21 cellular contexts compared by ENCODE assay signal in the genomic region with DNA sequence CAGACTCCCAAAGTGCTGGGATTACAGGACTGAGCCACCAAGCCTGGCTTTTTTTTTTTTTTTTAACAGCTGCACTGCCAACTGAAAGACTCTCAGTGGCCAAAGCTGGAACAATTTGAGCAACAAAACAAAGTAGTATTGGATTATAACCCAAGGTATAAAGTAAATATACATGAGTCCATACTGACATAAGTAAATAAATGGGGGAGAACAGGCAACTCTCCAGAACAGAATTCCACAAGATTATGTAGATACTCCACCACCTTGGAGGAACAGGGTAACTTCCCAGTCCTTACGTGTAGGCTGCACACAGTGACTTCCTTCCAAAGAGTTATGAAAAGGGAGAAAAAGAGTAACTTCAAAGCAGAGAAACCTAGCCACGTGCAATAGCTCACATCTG. TPM values are rescaled to one million over a fixed set of nuclear protein-coding genes. Genes with fewer than 3 reads are reported as not detected.
DNase-seq lines count a peak whose midpoint lies in the region; ATAC-seq and TF ChIP-seq lines count a peak whose summit lies in the region.
"Had no signal": no experiment of that assay in that cellular context is flagged by ENCODE, and none has a peak within 500 bp of the region (broad histone marks: within the 10 kb centered on the region; RNA-seq: fewer than 3 reads in every experiment).

No MANE protein-coding gene starts in this region.

- H4K5ac ChIP-seq in IMR-90 (ENCODE audit: low read depth, low read length), result no peak overlapping the region

- H2BK15ac ChIP-seq in IMR-90 (ENCODE audit: low read depth, low read length), result no peak overlapping the region

- POLR2A ChIA-PET in IMR-90 (lab: Charles Lee; ENCODE audit: unreplicated experiment), result no interaction called here

- H3K36me3 Mint-ChIP-seq in endodermal cell (ENCODE audit: low read depth), result peaks cover 12% of the 10 kb centered on the region
- no peaks in the 10 kb centered on the region for H3K36me3 Mint-ChIP-seq in glutamatergic neuron (ENCODE audit: unreplicated experiment)

- H3K9me1 ChIP-seq in IMR-90 (ENCODE audit: insufficient read depth, low read length), result peaks cover 2% of the 10 kb centered on the region; the same call in 1 of the 2 replicates

- no peak overlapping the region for H2BK120ac ChIP-seq in IMR-90 (ENCODE audit: low read depth, low read length)

- no peak overlapping the region for H3K4me3 ChIP-seq in IMR-90 (ENCODE audit: insufficient read depth, low read depth, low read length)
- no peak overlapping the region for H3K4me3 ChIP-seq in endodermal cell (ENCODE audit: low read length)
- H3K4me3 ChIP-seq in liver (ENCODE audit: low read depth in 1 of 3, low read length in 3 of 3), result no peak overlapping the region
- no peak overlapping the region for H3K4me3 ChIP-seq in smooth muscle cell
- no peak overlapping the region for H3K4me3 ChIP-seq in esophagus squamous epithelium
- H3K4me3 ChIP-seq in right cardiac atrium (ENCODE audit: low read length), result no peak overlapping the region
- H3K4me3 ChIP-seq: A549, GM12878, K562 had no signal

- TF ChIP-seq CTCF in IMR-90 (conservative IDR thresholded peaks at IDR 0.05; ENCODE audit: low read depth, low read length) (no peak), endodermal cell (conservative IDR thresholded peaks at IDR 0.05) (no peak), liver (IDR thresholded peaks at IDR 0.05; ENCODE audit: low read depth, low read length, missing input control) (no peak), smooth muscle cell (IDR thresholded peaks at IDR 0.05; ENCODE audit: borderline replicate concordance, insufficient read depth, poor library complexity, severe bottlenecking) (no peak), glutamatergic neuron (IDR thresholded peaks at IDR 0.05; ENCODE audit: partially characterized antibody, unreplicated experiment) (no peak), esophagus squamous epithelium (IDR thresholded peaks at IDR 0.05) (no peak)

- H4K91ac ChIP-seq in IMR-90 (ENCODE audit: insufficient read depth, low read depth, low read length), result no peak overlapping the region

- DNase-seq in IMR-90, result no peak
- DNase-seq in endodermal cell, result no peak
- DNase-seq in smooth muscle cell (lab: John Stamatoyannopoulos, UW; ENCODE audit: unreplicated experiment), result no peak
- no peak for DNase-seq in glutamatergic neuron
- no peak for DNase-seq in HT-29 (ENCODE audit: low spot score)
- no peak for DNase-seq in esophagus squamous epithelium (lab: John Stamatoyannopoulos, UW)
- no peak for DNase-seq in right cardiac atrium
- DNase-seq: AML-193; CD4-positive, alpha-beta memory T cell; DMS 273 treated with DMSO at 0.1 percent for 48 hours; DMS53; DND-41; EL; GOT3; H7 had no signal

- peak overlapping the region; percentile 37; the same call in 1 of the 2 replicates for H3K23ac ChIP-seq in IMR-90 (ENCODE audit: low read depth, low read length)

- peaks cover 27% of the 10 kb centered on the region for H3K4me1 Mint-ChIP-seq in endodermal cell
- peaks cover 28% of the 10 kb centered on the region for H3K4me1 Mint-ChIP-seq in glutamatergic neuron (ENCODE audit: low read depth, unreplicated experiment)

- H3K36me3 ChIP-seq in IMR-90 (ENCODE audit: control insufficient read depth, insufficient read depth, low read length) (no peaks in the 10 kb centered on the region; the same call in 1 of the 2 replicates), endodermal cell (ENCODE audit: control insufficient read depth, insufficient read depth, low read length) (peaks cover 17% of the 10 kb centered on the region), liver (ENCODE audit: control insufficient read depth in 4 of 4, insufficient read depth in 3 of 4, low read depth in 1 of 4, low read length in 3 of 4) (no peaks in the 10 kb centered on the region), smooth muscle cell (ENCODE audit: low read depth) (no peaks in the 10 kb centered on the region), esophagus squamous epithelium (peaks cover 0 to 19% (median 0%) of the 10 kb centered on the region in 3 donors)

- no peak overlapping the region; the same call in 1 of the 2 replicates for H3K4ac ChIP-seq in IMR-90 (ENCODE audit: low read depth, low read length)

- CTCF ChIA-PET in IMR-90 (lab: Yijun Ruan, JAX), result interaction anchor here (0.6 kb wide), 1 partner anchor 14 kb away, joined by 3 read pairs; no protein-coding TSS in a partner anchor

- no peak overlapping the region for H4K8ac ChIP-seq in IMR-90 (ENCODE audit: low read depth in 2 of 2, low read length in 2 of 2)

- no TSS peak for BruUV-seq in IMR-90 (replicated peaks; lab: Mats Ljungman, UMichigan)

- TF ChIP-seq RAD21 in IMR-90 (IDR thresholded peaks at IDR 0.05; ENCODE audit: low read length), result no peak
- no peak for TF ChIP-seq RAD21 in liver (IDR thresholded peaks at IDR 0.05)

- peaks cover 46% of the 10 kb centered on the region for H3K79me2 ChIP-seq in smooth muscle cell (ENCODE audit: low read depth)

- H3K27ac ChIP-seq in IMR-90 (ENCODE audit: insufficient read depth, low read length), result no peak overlapping the region
- no peak overlapping the region for H3K27ac ChIP-seq in endodermal cell (ENCODE audit: low read depth, low read length)
- peak overlapping the region; percentile 77 to 83 for H3K27ac ChIP-seq in liver (ENCODE audit: low read depth in 1 of 2, low read length in 2 of 2)
- H3K27ac ChIP-seq in smooth muscle cell (ENCODE audit: low read depth), result peak overlapping the region; percentile 28
- no peak overlapping the region for H3K27ac ChIP-seq in esophagus squamous epithelium
- H3K27ac ChIP-seq in right cardiac atrium (ENCODE audit: low read length), result no peak overlapping the region

- ATAC-seq in IMR-90 (ENCODE audit: low read depth) (no peak), right cardiac atrium (no peak)
- ATAC-seq: A549, GM12878, HCT116, K562 had no signal

- no CpG with 5 or more reads among the region's 2 CpGs for WGBS in IMR-90 (ENCODE audit: extremely low coverage in 2 of 2, insufficient read length in 1 of 2), 2 experiments
- WGBS in endodermal cell (ENCODE audit: insufficient coverage in 1 of 2, insufficient read length in 1 of 2), 2 experiments, result 92 to 94% methylated on average over 2 of the region's 2 CpGs
- 50% methylated on average over 2 of the region's 2 CpGs for WGBS in liver
- 90% methylated on average over 2 of the region's 2 CpGs for WGBS in smooth muscle cell (ENCODE audit: low lambda C conversion rate)
- WGBS in esophagus squamous epithelium, 2 donors, result 83 to 89% methylated on average over 2 of the region's 2 CpGs
- WGBS in right cardiac atrium, result 84% methylated on average over 2 of the region's 2 CpGs

- peaks cover 9% of the 10 kb centered on the region for H3F3A ChIP-seq in smooth muscle cell (ENCODE audit: low read depth)

- H3K9ac ChIP-seq in IMR-90 (ENCODE audit: low read depth, low read length), result no peak overlapping the region
- H3K9ac ChIP-seq in endodermal cell (ENCODE audit: extremely low read depth, low read length, poor library complexity, severe bottlenecking), result no peak overlapping the region
- no peak overlapping the region for H3K9ac ChIP-seq in liver (ENCODE audit: low read depth in 1 of 2, low read length in 2 of 2)
- H3K9ac ChIP-seq in smooth muscle cell (ENCODE audit: low read depth), result no peak overlapping the region

- no peak overlapping the region for H3K18ac ChIP-seq in IMR-90 (ENCODE audit: low read depth, low read length)

- H3K27me3 ChIP-seq in IMR-90 (ENCODE audit: control insufficient read depth, insufficient read depth, low read length) (no peaks in the 10 kb centered on the region), endodermal cell (ENCODE audit: control insufficient read depth, insufficient read depth, low read length, poor library complexity, severe bottlenecking) (no peaks in the 10 kb centered on the region), liver (ENCODE audit: control insufficient read depth in 4 of 4, insufficient read depth in 4 of 4, low read length in 3 of 4) (no peaks in the 10 kb centered on the region), smooth muscle cell (ENCODE audit: low read depth) (no peaks in the 10 kb centered on the region), esophagus squamous epithelium (no peaks in the 10 kb centered on the region), right cardiac atrium (ENCODE audit: control insufficient read depth, insufficient read depth) (no peaks in the 10 kb centered on the region)

- no peak overlapping the region for H2AFZ ChIP-seq in IMR-90 (replicated peaks; ENCODE audit: low read length, poor library complexity)
- no peak overlapping the region for H2AFZ ChIP-seq in smooth muscle cell (ENCODE audit: low read depth)

- H3K56ac ChIP-seq in IMR-90 (ENCODE audit: extremely low read depth, insufficient read depth, low read length), result no peak overlapping the region

- intact Hi-C loops in IMR-90 (cut with micrococcal nuclease), result no loop called here
- intact Hi-C loops in esophagus squamous epithelium (cut with DNase I), result no loop called here
- intact Hi-C loops in right cardiac atrium (cut with DNase I), result no loop called here

- TF ChIP-seq POLR2A in IMR-90 (IDR thresholded peaks at IDR 0.05; ENCODE audit: low read depth, low read length) (no peak), esophagus squamous epithelium (IDR thresholded peaks at IDR 0.05) (no peak)

- no peaks in the 10 kb centered on the region for H3K9me3 Mint-ChIP-seq in endodermal cell
- H3K9me3 Mint-ChIP-seq in glutamatergic neuron (ENCODE audit: unreplicated experiment), result peaks cover 6% of the 10 kb centered on the region
- H3K9me3 Mint-ChIP-seq: CD14-positive monocyte; CD4-positive, alpha-beta memory T cell had no signal

- H3K4me1 ChIP-seq in IMR-90 (ENCODE audit: control insufficient read depth, insufficient read depth, low read length) (peaks cover 11% of the 10 kb centered on the region), endodermal cell (ENCODE audit: control insufficient read depth, insufficient read depth, low read length) (peaks cover 16% of the 10 kb centered on the region), liver (ENCODE audit: control insufficient read depth in 4 of 4, insufficient read depth in 4 of 4, low read length in 3 of 4) (peaks cover 14 to 84% (median 55%) of the 10 kb centered on the region in 4 donors), smooth muscle cell (ENCODE audit: low read depth) (peaks cover 12% of the 10 kb centered on the region), esophagus squamous epithelium (no peaks in the 10 kb centered on the region), right cardiac atrium (ENCODE audit: control insufficient read depth, insufficient read depth, low read length) (peaks cover 3% of the 10 kb centered on the region)

- H2BK20ac ChIP-seq in IMR-90 (ENCODE audit: low read depth, low read length), result no peak overlapping the region

- no peak overlapping the region for H2AK9ac ChIP-seq in IMR-90 (replicated peaks; ENCODE audit: low read depth, low read length, poor library complexity)

- no peak overlapping the region for H2AK5ac ChIP-seq in IMR-90 (ENCODE audit: low read depth, low read length)

- no peak overlapping the region for H2BK5ac ChIP-seq in IMR-90 (ENCODE audit: low read depth, low read length, poor library complexity, severe bottlenecking)

- H3K4me3 Mint-ChIP-seq in endodermal cell, result no peak overlapping the region
- no peak overlapping the region for H3K4me3 Mint-ChIP-seq in glutamatergic neuron (ENCODE audit: unreplicated experiment)
- H3K4me3 Mint-ChIP-seq: CD14-positive monocyte; CD4-positive, alpha-beta memory T cell had no signal

- H3K4me2 ChIP-seq in IMR-90 (ENCODE audit: low read depth, low read length) (no peak overlapping the region), smooth muscle cell (no peak overlapping the region)
- H3K4me2 ChIP-seq: A549 had no signal

- no peaks in the 10 kb centered on the region for H3K27me3 Mint-ChIP-seq in endodermal cell (ENCODE audit: insufficient read depth)
- H3K27me3 Mint-ChIP-seq in glutamatergic neuron (ENCODE audit: unreplicated experiment), result peaks cover 4% of the 10 kb centered on the region
- H3K27me3 Mint-ChIP-seq: CD4-positive, alpha-beta memory T cell had no signal

- H3K27ac Mint-ChIP-seq in endodermal cell (peak overlapping the region; percentile 55), glutamatergic neuron (ENCODE audit: unreplicated experiment) (no peak overlapping the region)

- H3K79me1 ChIP-seq in IMR-90 (ENCODE audit: low read depth in 1 of 2, low read length in 2 of 2), result peaks cover 40 to 55% of the 10 kb centered on the region in 2 experiments

- H3K9me3 ChIP-seq in IMR-90 (ENCODE audit: control insufficient read depth, insufficient read depth, low read length) (no peaks in the 10 kb centered on the region), endodermal cell (ENCODE audit: control insufficient read depth, low read length) (no peaks in the 10 kb centered on the region), liver (ENCODE audit: control insufficient read depth in 4 of 4, low read length in 3 of 4) (no peaks in the 10 kb centered on the region), smooth muscle cell (replicated peaks; ENCODE audit: low read depth) (no peaks in the 10 kb centered on the region), esophagus squamous epithelium (no peaks in the 10 kb centered on the region), right cardiac atrium (ENCODE audit: control insufficient read depth, low read length) (no peaks in the 10 kb centered on the region)
- H3K9me3 ChIP-seq: A549 had no signal

- dilution Hi-C loops in IMR-90 (cut with HindIII; ENCODE audit: low sequenced_read_pairs, unreplicated experiment), result no loop called here

- no peaks in the 10 kb centered on the region for H4K20me1 ChIP-seq in IMR-90 (ENCODE audit: insufficient read depth, low read length)
- peaks cover 25% of the 10 kb centered on the region for H4K20me1 ChIP-seq in smooth muscle cell (ENCODE audit: low read depth)

- no peak overlapping the region for H3K14ac ChIP-seq in IMR-90 (replicated peaks; ENCODE audit: low read depth, low read length)

- in situ Hi-C loops in IMR-90 (cut with MboI; ENCODE audit: low sequenced_read_pairs), result no loop called here

RNA-seq across cellular contexts. Expression of a gene that starts 15.7 kb away (rescaled TPM):
- total RNA-seq in IMR-90 (2012; rRNA removed) (57.0 and 81.4 TPM in 2 replicates), endodermal cell (100 to 1,000 TPM in 1 of 2 donors, 10 to 100 TPM in 1; 73.8 to 103 TPM), liver (10 to 100 TPM; 26.2 to 28.3 TPM), smooth muscle cell (53.2 and 56.6 TPM in 2 replicates), glutamatergic neuron (ENCODE audit: unreplicated experiment) (76.2 TPM), esophagus squamous epithelium (10 to 100 TPM in 3 of 4 donors, 1 to 10 TPM in 1; 7.4 to 41.2 (median 24.4) TPM), right cardiac atrium (100 to 1,000 TPM; 117 to 127 (median 125) TPM)
- polyA plus RNA-seq in IMR-90 (2012; rRNA removed) (104 and 108 TPM in 2 replicates), liver (10 to 100 TPM; 56.7 to 98.4 TPM), smooth muscle cell (95.5 and 110 TPM in 2 replicates), right cardiac atrium (342 TPM)
- polyA plus RNA-seq in IMR-90 (2012; cell fraction: cytosol; rRNA removed), result 75.5 and 109 TPM in 2 replicates
- 19.9 and 36.3 TPM in 2 replicates for polyA plus RNA-seq in IMR-90 (2012; cell fraction: nucleus; rRNA removed; ENCODE audit: low replicate concordance)
- 127 TPM for polyA plus RNA-seq in endodermal cell (2013, experiment 1 of 2)
- polyA plus RNA-seq in endodermal cell (2013, experiment 2 of 2), result 147 TPM
- total RNA-seq in HT-29 (2014; rRNA removed; shearing (Covaris generic)), result 57.7 and 87.8 TPM in 2 replicates

RNA-seq across cellular contexts. Expression of a gene that starts 16.0 kb away (rescaled TPM):
- total RNA-seq in IMR-90 (2012; rRNA removed) (22.8 and 34.4 TPM in 2 replicates), endodermal cell (10 to 100 TPM; 45.1 to 52.8 TPM), liver (10 to 100 TPM in 1 of 2 donors, 1 to 10 TPM in 1; 9.9 to 30.8 TPM), smooth muscle cell (18.8 and 24.4 TPM in 2 replicates), glutamatergic neuron (ENCODE audit: unreplicated experiment) (9.2 TPM), esophagus squamous epithelium (10 to 100 TPM in 3 of 4 donors, 1 to 10 TPM in 1; 5.3 to 20.4 (median 16.1) TPM), right cardiac atrium (10 to 100 TPM in 1 of 4 donors, 1 to 10 TPM in 3; 6.4 to 11.8 (median 7.9) TPM)
- polyA plus RNA-seq in IMR-90 (2012; rRNA removed) (20.5 and 37.4 TPM in 2 replicates), liver (1 to 10 TPM; 1.8 to 5.9 TPM), smooth muscle cell (14.2 and 25.1 TPM in 2 replicates), right cardiac atrium (4.9 TPM)
- 3.3 and 7.3 TPM in 2 replicates for polyA plus RNA-seq in IMR-90 (2012; cell fraction: cytosol; rRNA removed)
- 4.6 and 6.2 TPM in 2 replicates for polyA plus RNA-seq in IMR-90 (2012; cell fraction: nucleus; rRNA removed; ENCODE audit: low replicate concordance)
- 53.6 TPM for polyA plus RNA-seq in endodermal cell (2013, experiment 1 of 2)
- polyA plus RNA-seq in endodermal cell (2013, experiment 2 of 2), result 55.8 TPM
- 45.9 and 64.4 TPM in 2 replicates for total RNA-seq in HT-29 (2014; rRNA removed; shearing (Covaris generic))

RNA-seq across cellular contexts. Expression of a gene that starts 44.7 kb away (rescaled TPM):
- total RNA-seq in IMR-90 (2012; rRNA removed) (38.9 and 45.9 TPM in 2 replicates), endodermal cell (10 to 100 TPM; 45.7 to 53.6 TPM), liver (10 to 100 TPM; 15.9 to 17.8 TPM), smooth muscle cell (35.4 and 38.3 TPM in 2 replicates), glutamatergic neuron (ENCODE audit: unreplicated experiment) (61.5 TPM), esophagus squamous epithelium (10 to 100 TPM; 30.6 to 41.3 (median 36.8) TPM), right cardiac atrium (10 to 100 TPM; 19.9 to 25.7 (median 22.1) TPM)
- polyA plus RNA-seq in IMR-90 (2012; rRNA removed) (13.5 and 15.8 TPM in 2 replicates), liver (1 to 10 TPM; 6.8 to 8.8 TPM), smooth muscle cell (28.7 and 29.5 TPM in 2 replicates), right cardiac atrium (9.4 TPM)
- 5.0 and 5.6 TPM in 2 replicates for polyA plus RNA-seq in IMR-90 (2012; cell fraction: cytosol; rRNA removed)
- polyA plus RNA-seq in IMR-90 (2012; cell fraction: nucleus; rRNA removed; ENCODE audit: low replicate concordance), result 1.9 and 13.6 TPM in 2 replicates
- polyA plus RNA-seq in endodermal cell (2013, experiment 1 of 2), result 56.0 TPM
- 54.3 TPM for polyA plus RNA-seq in endodermal cell (2013, experiment 2 of 2)
- 16.8 and 19.3 TPM in 2 replicates for total RNA-seq in HT-29 (2014; rRNA removed; shearing (Covaris generic))

Comparison
In these comparisons a context has a peak if more than half of its experiments do, and no peak if none do; other contexts are left out.
1. H3K27ac ChIP-seq: peak in liver (2 of 2) and smooth muscle cell (single experiment); none in IMR-90 (single experiment), endodermal cell (single experiment), esophagus squamous epithelium (0 of 4) and right cardiac atrium (single experiment).